Comparison of ENCODE assay signal across 9 cellular contexts in genomic region chr3:129439381-129439816, GRCh38. TPM values are rescaled to one million over a fixed set of nuclear protein-coding genes. Genes with fewer than 3 reads are reported as not detected.
DNase-seq lines count a peak whose midpoint lies in the region; ATAC-seq, FAIRE-seq and TF ChIP-seq lines count a peak whose summit lies in the region.
"Had no signal": no experiment of that assay in that cellular context is flagged by ENCODE, and none has a peak within 500 bp of the region (broad histone marks: within the 10 kb centered on the region; RNA-seq: fewer than 3 reads in every experiment).

No MANE protein-coding gene starts in this region.

- no peaks in the 10 kb centered on the region for H3K27me3 ChIP-seq in BLaER1 treated with 17β-estradiol and CSF1 and Interleukin-3, amounts not matched to agents 10 nM and 100 nM
- H3K27me3 ChIP-seq in endocrine pancreas (ENCODE audit: control insufficient read depth, insufficient read depth, low read length): no peaks in the 10 kb centered on the region

- FAIRE-seq in D721Med (lab: Jason Lieb, UNC): no peak

- H3K9me3 ChIP-seq in BLaER1 treated with 17β-estradiol and CSF1 and Interleukin-3, amounts not matched to agents 10 nM and 100 nM (replicated peaks in 1 of 11): no peaks in the 10 kb centered on the region
- H3K9me3 ChIP-seq in endocrine pancreas (ENCODE audit: control insufficient read depth, low read length): no peaks in the 10 kb centered on the region

- TF ChIP-seq CTCF in D721Med (IDR thresholded peaks at IDR 0.05; ENCODE audit: insufficient read depth, missing control alignments): no peak

- peak overlapping the region; percentile 82 to 96 (median 91) for H3K4me2 ChIP-seq in BLaER1 treated with 17β-estradiol and CSF1 and Interleukin-3, amounts not matched to agents 10 nM and 100 nM

- peaks cover 58 to 82% (median 70%) of the 10 kb centered on the region in 10 experiments for H3K4me1 ChIP-seq in BLaER1 treated with 17β-estradiol and CSF1 and Interleukin-3, amounts not matched to agents 10 nM and 100 nM
- H3K4me1 ChIP-seq in endocrine pancreas (ENCODE audit: control insufficient read depth, insufficient read depth, low read length): peaks cover 47% of the 10 kb centered on the region

- peak overlapping the region; percentile 72 to 97 (median 92) for H3K4me3 ChIP-seq in BLaER1 treated with 17β-estradiol and CSF1 and Interleukin-3, amounts not matched to agents 10 nM and 100 nM
- H3K4me3 ChIP-seq in endocrine pancreas (ENCODE audit: control insufficient read depth, insufficient read depth, low read length): peak overlapping the region; percentile 89

- H3K9ac ChIP-seq in BLaER1 treated with 17β-estradiol and CSF1 and Interleukin-3, amounts not matched to agents 10 nM and 100 nM: peak overlapping the region; percentile 84 to 95 (median 92)
- peak overlapping the region; percentile 98 for H3K9ac ChIP-seq in endocrine pancreas (ENCODE audit: control insufficient read depth, insufficient read depth, low read length)

- DNase-seq in LoVo (ENCODE audit: low spot score) (peak; percentile 13), mucosa of gallbladder (ENCODE audit: low spot score) (peak; percentile 23), substantia nigra (lab: John Stamatoyannopoulos, UW) (peak in 16 of 49 donors; percentile 28 to 71 (median 42)), D721Med (ENCODE audit: insufficient read length, low spot score) (no peak)
- DNase-seq in activated CD4-positive, alpha-beta T cell treated with anti-CD3 and anti-CD28 coated beads for 4 hours: peak; percentile 38 to 41

- peak; percentile 22 for ATAC-seq in GM21515 (IDR thresholded peaks at IDR 0.05; ENCODE audit: unreplicated experiment)

- H3K27ac ChIP-seq in BLaER1 treated with 17β-estradiol and CSF1 and Interleukin-3, amounts not matched to agents 10 nM and 100 nM: peak overlapping the region; percentile 68 to 95 (median 93)
- peak overlapping the region; percentile 86 for H3K27ac ChIP-seq in substantia nigra (ENCODE audit: low read depth, low read length, poor library complexity, severe bottlenecking)

- H3K36me3 ChIP-seq in BLaER1 treated with 17β-estradiol and CSF1 and Interleukin-3, amounts not matched to agents 10 nM and 100 nM: peaks cover 35 to 42% (median 39%) of the 10 kb centered on the region in 11 experiments
- no peaks in the 10 kb centered on the region for H3K36me3 ChIP-seq in endocrine pancreas (ENCODE audit: control insufficient read depth, insufficient read depth, low read length)

- H4K20me1 ChIP-seq in BLaER1 treated with 17β-estradiol and CSF1 and Interleukin-3, amounts not matched to agents 10 nM and 100 nM: peaks cover 17 to 44% (median 40%) of the 10 kb centered on the region in 11 experiments; a peak in 19 of 22 replicates

RNA-seq across cellular contexts. Expression of gene MBD4, which starts 0.3 kb away (rescaled TPM):
- total RNA-seq in mucosa of gallbladder: 34.9 TPM

RNA-seq across cellular contexts. Expression of gene IFT122, which starts 0.6 kb away (rescaled TPM):
- 28.6 TPM for total RNA-seq in mucosa of gallbladder

RNA-seq across cellular contexts. Expression of gene EFCAB12, which starts 11.0 kb away (rescaled TPM):
- total RNA-seq in mucosa of gallbladder: 4.9 TPM
- total RNA-seq: HT1080 had no signal
